Comparison of ENCODE assay signal across 8 cellular contexts in the genomic region with DNA sequence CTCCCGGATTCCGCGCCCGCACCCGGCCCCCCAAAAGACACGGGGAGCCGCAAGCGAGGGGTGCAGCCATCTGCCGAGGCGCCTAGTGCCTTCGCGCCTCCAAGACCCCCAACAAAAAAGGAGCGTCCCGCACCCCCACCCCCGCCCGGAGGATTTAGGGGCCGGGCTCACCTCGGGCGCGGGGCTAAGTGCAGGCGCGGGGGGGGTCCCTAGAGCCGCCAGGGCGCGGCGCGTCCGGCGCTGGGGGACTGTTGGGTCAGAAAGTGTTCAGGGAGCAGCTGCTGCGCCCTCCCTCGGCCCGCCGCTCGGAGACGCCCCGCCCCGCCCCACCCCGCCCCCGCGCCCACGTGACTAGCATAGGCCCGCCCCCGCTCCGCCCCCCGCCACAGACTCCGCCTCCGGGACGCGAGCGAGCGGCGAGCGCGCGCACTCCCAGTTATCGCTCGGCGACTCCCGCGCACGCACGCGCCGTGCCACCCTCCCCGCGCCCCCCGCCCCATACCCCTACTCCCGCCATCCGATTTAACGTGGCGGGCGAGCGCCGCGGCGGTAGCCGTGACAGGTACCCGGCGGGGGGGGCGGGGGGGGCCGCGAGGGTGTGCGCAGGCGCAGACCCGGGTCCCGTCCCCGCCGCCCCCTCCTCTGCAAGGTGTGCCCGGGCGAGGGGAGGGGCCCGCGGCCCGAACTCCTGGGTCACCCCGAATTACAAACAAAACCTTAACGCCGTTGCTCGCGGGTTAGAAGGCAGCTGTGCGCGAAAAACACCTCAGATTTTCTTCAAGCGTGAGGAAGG. TPM values are rescaled to one million over a fixed set of nuclear protein-coding genes. Genes with fewer than 3 reads are reported as not detected.
DNase-seq lines count a peak whose midpoint lies in the region; ATAC-seq and TF ChIP-seq lines count a peak whose summit lies in the region.

No MANE protein-coding gene starts in this region.

- peaks cover 20 to 30% of the 10 kb centered on the region in 2 donors for H3K4me1 Mint-ChIP-seq in natural killer cell
- H3K4me1 Mint-ChIP-seq in stimulated activated naive B cell treated with anti-CD40 and anti-IgM and Interleukin-4, amounts not matched to agents 10 μg/mL and 1 μg/mL and 100 μg/mL, for 72 hours, result peaks cover 12 to 25% of the 10 kb centered on the region in 2 donors

- H3K27me3 Mint-ChIP-seq in natural killer cell (ENCODE audit: low read depth in 2 of 2), result peaks cover 0 to 16% of the 10 kb centered on the region in 2 donors
- no peaks in the 10 kb centered on the region for H3K27me3 Mint-ChIP-seq in stimulated activated naive B cell treated with anti-CD40 and anti-IgM and Interleukin-4, amounts not matched to agents 10 μg/mL and 1 μg/mL and 100 μg/mL, for 72 hours

- peak; percentile 88 for DNase-seq in AG08395 (ENCODE audit: low spot score)
- DNase-seq in HT-29 (ENCODE audit: low spot score), result peak; percentile 53
- peak; percentile 75 for DNase-seq in activated T-helper 1 cell treated with Interleukin-2 at 50 U/mL for 16 hours (ENCODE audit: low read depth)
- DNase-seq in fibroblast of mammary gland (ENCODE audit: low read depth), result peak; percentile 55
- peak; percentile 77 for DNase-seq in natural killer cell
- DNase-seq in stimulated activated naive B cell treated with anti-CD40 and anti-IgM and Interleukin-4, amounts not matched to agents 10 μg/mL and 1 μg/mL and 100 μg/mL, for 72 hours, result peak; percentile 74

- H3K4me3 Mint-ChIP-seq in natural killer cell, result peak overlapping the region; percentile 91
- H3K4me3 Mint-ChIP-seq in stimulated activated naive B cell treated with anti-CD40 and anti-IgM and Interleukin-4, amounts not matched to agents 10 μg/mL and 1 μg/mL and 100 μg/mL, for 72 hours, result peak overlapping the region; percentile 92

- no peaks in the 10 kb centered on the region for H3K36me3 Mint-ChIP-seq in natural killer cell
- H3K36me3 Mint-ChIP-seq in stimulated activated naive B cell treated with anti-CD40 and anti-IgM and Interleukin-4, amounts not matched to agents 10 μg/mL and 1 μg/mL and 100 μg/mL, for 72 hours, result peaks cover 8 to 15% of the 10 kb centered on the region in 2 donors

- intact Hi-C loops in natural killer cell (cut with micrococcal nuclease), result no loop called here

- no peaks in the 10 kb centered on the region for H3K9me3 Mint-ChIP-seq in natural killer cell
- H3K9me3 Mint-ChIP-seq in stimulated activated naive B cell treated with anti-CD40 and anti-IgM and Interleukin-4, amounts not matched to agents 10 μg/mL and 1 μg/mL and 100 μg/mL, for 72 hours, result no peaks in the 10 kb centered on the region

- no peak for TF ChIP-seq CTCF in fibroblast of mammary gland (conservative IDR thresholded peaks at IDR 0.05; ENCODE audit: control insufficient read depth, insufficient read depth, low read depth, low read length)
- no peak for TF ChIP-seq CTCF in natural killer cell (IDR thresholded peaks at IDR 0.05)

- peak; percentile 69 for ATAC-seq in GM19023 (IDR thresholded peaks at IDR 0.05; ENCODE audit: unreplicated experiment)
- peak; percentile 71 to 90 (median 85) for ATAC-seq in natural killer cell
- ATAC-seq in stimulated activated naive B cell treated with anti-CD40 and anti-IgM and Interleukin-4, amounts not matched to agents 10 μg/mL and 1 μg/mL and 100 μg/mL, for 72 hours (replicated peaks), result peak; percentile 78 to 83

- peak overlapping the region; percentile 63 for H3K4me3 ChIP-seq in fibroblast of mammary gland (ENCODE audit: control insufficient read depth, low read depth, low read length)

- H3K27ac Mint-ChIP-seq in natural killer cell, result peak overlapping the region; percentile 72 to 80
- H3K27ac Mint-ChIP-seq in stimulated activated naive B cell treated with anti-CD40 and anti-IgM and Interleukin-4, amounts not matched to agents 10 μg/mL and 1 μg/mL and 100 μg/mL, for 72 hours, result peak overlapping the region; percentile 87

TF ChIP-seq in PFSK-1, 5 proteins besides CTCF, POLR2A, EP300 and RAD21:
- 0 out of 2 replicates have a peak, but pooled peaks have one; percentile 18 for TF ChIP-seq SIN3A (IDR thresholded peaks at IDR 0.05; ENCODE audit: borderline replicate concordance, insufficient read depth, low read length)
- TF ChIP-seq POLR2AphosphoS5 (IDR thresholded peaks at IDR 0.05; ENCODE audit: low read depth, low read length), result peak; percentile 62; the same call in 1 of the 2 replicates
- TF ChIP-seq TAF1 (IDR thresholded peaks at IDR 0.05; ENCODE audit: borderline replicate concordance, insufficient read depth, low read length), result no peak

RNA-seq across cellular contexts. Expression of a gene that starts 56.2 kb away (rescaled TPM):
- 0.08 TPM in 1 of 2 replicates, not detected in the other for total RNA-seq in HT-29 (2014; rRNA removed; shearing (Covaris generic))
- polyA plus RNA-seq in PFSK-1 (2012; ENCODE audit: insufficient read length, low read depth), result 2.4 TPM
- not detected for total RNA-seq in natural killer cell

Comparison
In these comparisons a context has a peak if more than half of its experiments do, and no peak if none do; other contexts are left out.
1. Peak in every context shown above with its lines: DNase-seq, ATAC-seq and H3K4me3 ChIP-seq.